In the genomic region with DNA sequence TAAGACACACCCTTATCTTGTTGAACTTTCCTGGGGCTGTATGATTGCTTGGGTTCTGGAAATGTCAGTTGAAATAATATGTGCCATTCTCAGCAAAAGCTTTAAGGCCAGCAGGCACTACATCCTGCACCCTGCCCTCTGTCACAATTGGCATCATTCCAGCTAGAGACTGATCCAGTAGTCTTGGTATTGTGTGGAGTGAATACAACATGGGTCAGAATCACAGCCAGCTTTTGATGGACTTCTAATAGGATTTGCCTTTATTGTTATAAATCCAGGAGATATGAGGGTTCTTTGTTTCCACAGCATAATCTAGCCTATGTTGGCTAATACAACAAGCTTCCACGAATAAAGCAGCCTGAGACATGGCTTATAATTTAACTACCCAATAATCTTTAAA, we compare ENCODE assay signal across 1 cellular context.
TF ChIP-seq lines count a peak whose summit lies in the region.

No MANE protein-coding gene starts in this region.

TF ChIP-seq in H1, 55 proteins besides CTCF, POLR2A, EP300 and RAD21 (continued from another document):
- TF ChIP-seq RXRA (IDR thresholded peaks at IDR 0.05; ENCODE audit: insufficient read depth, low read depth, low read length) (no peak), BRCA1 (IDR thresholded peaks at IDR 0.05; ENCODE audit: low read depth, low read length) (no peak), CBX8 (IDR thresholded peaks at IDR 0.05; ENCODE audit: borderline replicate concordance, low read depth, low read length) (no peak), KDM1A (IDR thresholded peaks at IDR 0.05; ENCODE audit: borderline replicate concordance, low read length) (no peak), HDAC6 (IDR thresholded peaks at IDR 0.05; ENCODE audit: low read depth, low read length) (no peak), JUN (IDR thresholded peaks at IDR 0.05; ENCODE audit: low read depth, low read length) (no peak)
